Comparison of ENCODE assay signal across 23 cellular contexts in the genomic region with DNA sequence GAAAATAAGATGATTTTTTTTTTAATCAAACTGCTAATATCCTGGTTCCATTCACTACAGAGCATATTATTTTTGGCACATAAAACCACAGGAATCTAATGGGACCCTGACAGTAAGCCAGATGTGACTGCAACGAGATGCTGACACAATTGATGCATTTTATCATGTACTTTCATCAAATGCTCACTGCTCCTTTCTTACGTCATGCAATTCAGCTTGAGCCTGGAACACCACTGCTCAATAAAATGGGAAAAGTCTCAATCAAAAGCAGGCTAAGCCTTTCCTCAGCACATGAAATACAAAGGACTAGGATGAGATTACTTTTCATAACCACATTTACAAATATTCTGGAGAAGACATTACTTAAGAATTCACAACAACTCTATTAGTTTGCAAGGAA. TPM values are rescaled to one million over a fixed set of nuclear protein-coding genes. Genes with fewer than 3 reads are reported as not detected.
"Had no signal": no experiment of that assay in that cellular context is flagged by ENCODE, and none has a peak within 500 bp of the region (broad histone marks: within the 10 kb centered on the region; RNA-seq: fewer than 3 reads in every experiment).

No MANE protein-coding gene starts in this region.

- H3K36me3 ChIP-seq: ovary, prostate gland had no signal

- H3K4me2 ChIP-seq: hepatocyte had no signal

- H2AFZ ChIP-seq: hepatocyte had no signal

- H3K4me3 ChIP-seq: adrenal gland, ascending aorta, hepatocyte, left ventricle myocardium inferior, ovary, prostate gland, upper lobe of left lung had no signal

- H3K27me3 ChIP-seq: adrenal gland, ascending aorta, brain microvascular endothelial cell, hepatocyte, neutrophil, ovary, upper lobe of left lung had no signal

- H3K27ac ChIP-seq: adrenal gland, ascending aorta, brain microvascular endothelial cell, hepatocyte, left ventricle myocardium inferior, neutrophil, ovary, prostate gland, upper lobe of left lung had no signal

- H3K9me3 ChIP-seq: adrenal gland, ascending aorta, left ventricle myocardium inferior, neutrophil, ovary, prostate gland, upper lobe of left lung had no signal

- H3K4me1 ChIP-seq: ascending aorta, left ventricle myocardium inferior, prostate gland, upper lobe of left lung had no signal

- DNase-seq: activated CD4-positive, alpha-beta T cell treated with anti-CD3 and anti-CD28 coated beads for 4 hours; activated CD4-positive, alpha-beta T cell treated with anti-CD3 and anti-CD28 coated beads, Interleukin-2, amount 50 U/mL, for 48 hours; activated CD4-positive, CD25-positive, alpha-beta regulatory T cell; activated CD8-positive, alpha-beta memory T cell treated with anti-CD3 and anti-CD28 coated beads, Interleukin-2, amount 50 U/mL, for 48 hours; activated naive CD4-positive, alpha-beta T cell; activated T-cell treated with anti-CD3 and anti-CD28 coated beads, Interleukin-2, amount 50 U/mL, for 4 hours; adrenal gland; brain microvascular endothelial cell; cortex of kidney; glutamatergic neuron; left ventricle myocardium inferior; natural killer cell; ovary; stimulated activated CD4-positive, alpha-beta T cell treated with anti-CD3 and anti-CD28 coated beads, Interleukin-4, amount 100 ng/mL, for 24 hours; stimulated activated naive CD8-positive, alpha-beta T cell treated with anti-CD3 and anti-CD28 coated beads, Interleukin-15, Interleukin-2, amounts not matched to agents 100 U/mL and 50 U/mL, for 24 hours; T-helper 17 cell; upper lobe of left lung had no signal

RNA-seq across cellular contexts. Expression of gene SPATA17, which starts 16.8 kb away (rescaled TPM):
- total RNA-seq: activated T-cell treated with anti-CD3 and anti-CD28 coated beads, Interleukin-2, amount 50 U/mL, for 4 hours; activated T-helper 2 cell treated with anti-CD3 and anti-CD28 coated beads, Interferon-gamma antibody, Interleukin-2, Interleukin-4, amounts not matched to agents 10 μg/mL and 5 μg/mL and 100 μg/mL, durations not matched to agents 14 hours and 24 hours and 36 hours; ascending aorta; lung microvascular endothelial cell; natural killer cell; T-helper 17 cell had no signal
